9 cellular contexts compared by ENCODE assay signal in the genomic region with DNA sequence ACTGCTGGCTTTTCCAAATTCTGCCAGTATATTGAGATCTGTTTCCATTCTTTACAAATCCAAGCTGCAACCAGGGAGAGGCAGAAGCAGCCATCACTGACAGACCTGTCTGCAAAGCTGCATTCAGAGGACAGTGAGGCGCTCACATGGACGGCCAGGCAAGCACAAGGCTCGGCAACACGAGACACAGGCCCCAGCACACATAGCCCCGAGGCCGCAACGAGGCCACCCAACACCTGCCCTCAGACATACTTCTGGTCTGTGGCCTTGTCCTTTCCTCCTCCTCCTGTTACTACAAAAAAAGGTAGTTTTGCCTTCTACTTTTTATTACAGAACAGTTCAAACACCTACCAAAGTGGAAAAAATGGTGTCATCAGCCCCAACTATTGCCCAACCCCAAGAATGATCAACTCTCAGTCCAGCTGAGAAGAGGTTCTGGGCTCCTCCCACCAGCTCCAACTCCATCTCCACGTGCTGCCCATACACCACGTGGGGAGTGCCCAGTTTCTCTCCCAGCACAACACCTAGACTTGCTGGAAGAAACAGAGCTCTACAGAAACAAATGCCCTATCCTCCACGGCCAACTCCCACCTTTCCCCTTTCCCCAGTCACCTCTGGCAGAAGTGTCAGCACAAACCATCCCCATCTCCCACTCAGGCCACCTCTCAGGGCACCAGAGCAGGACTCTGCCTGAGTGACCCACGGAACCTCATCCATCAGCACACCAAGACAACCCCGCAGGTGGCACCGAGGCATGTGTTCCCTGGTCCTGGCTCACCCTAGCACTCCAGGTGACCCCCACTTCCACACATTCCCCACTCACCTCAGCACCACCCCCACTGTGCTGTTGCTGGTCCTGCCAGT. TPM values are rescaled to one million over a fixed set of nuclear protein-coding genes. Genes with fewer than 3 reads are reported as not detected.
DNase-seq lines count a peak whose midpoint lies in the region; ATAC-seq and TF ChIP-seq lines count a peak whose summit lies in the region.
"Had no signal": no experiment of that assay in that cellular context is flagged by ENCODE, and none has a peak within 500 bp of the region (broad histone marks: within the 10 kb centered on the region; RNA-seq: fewer than 3 reads in every experiment).

No MANE protein-coding gene starts in this region.

- ATAC-seq in CD4-positive, CD25-positive, alpha-beta regulatory T cell (ENCODE audit: low read depth in 2 of 2): no peak
- ATAC-seq in GM21381 (IDR thresholded peaks at IDR 0.05; ENCODE audit: unreplicated experiment) (no peak), GM21786 (IDR thresholded peaks at IDR 0.05; ENCODE audit: unreplicated experiment) (no peak)

- no peak overlapping the region for H2AFZ ChIP-seq in Loucy (ENCODE audit: low read length)
- H2AFZ ChIP-seq: PC-9 had no signal

- no peaks in the 10 kb centered on the region for H3K27me3 ChIP-seq in CD4-positive, CD25-positive, alpha-beta regulatory T cell (ENCODE audit: control insufficient read depth, insufficient read depth, low read length)
- H3K27me3 ChIP-seq in Loucy (ENCODE audit: insufficient read depth, low read length, poor library complexity, severe bottlenecking): no peaks in the 10 kb centered on the region

- peaks cover 84% of the 10 kb centered on the region for H3K36me3 ChIP-seq in CD4-positive, CD25-positive, alpha-beta regulatory T cell (ENCODE audit: control insufficient read depth, insufficient read depth, low read length)
- peaks cover 77% of the 10 kb centered on the region for H3K36me3 ChIP-seq in Loucy (ENCODE audit: insufficient read depth, low read length)

- no peak overlapping the region for H3K4me3 ChIP-seq in CD4-positive, CD25-positive, alpha-beta regulatory T cell (ENCODE audit: low read depth, low read length)
- peak overlapping the region; percentile 13 for H3K4me3 ChIP-seq in Loucy (ENCODE audit: low read length, poor library complexity, severe bottlenecking)
- no peak overlapping the region for H3K4me3 ChIP-seq in coronary artery
- H3K4me3 ChIP-seq: PC-9 had no signal

- peak overlapping the region in 2 of 4 donors; percentile 32 to 49 for H3K4me3 Mint-ChIP-seq in CD4-positive, CD25-positive, alpha-beta regulatory T cell
- peak overlapping the region; percentile 22 for H3K4me3 Mint-ChIP-seq in neural crest cell

- TF ChIP-seq CTCF in Loucy (conservative IDR thresholded peaks at IDR 0.05; ENCODE audit: low read length) (no peak), coronary artery (IDR thresholded peaks at IDR 0.05) (no peak), neural crest cell (conservative IDR thresholded peaks at IDR 0.05) (no peak)

- H3F3A ChIP-seq in Loucy (ENCODE audit: low read depth): no peaks in the 10 kb centered on the region

- peaks cover 16% of the 10 kb centered on the region for H3K4me1 ChIP-seq in CD4-positive, CD25-positive, alpha-beta regulatory T cell (ENCODE audit: control insufficient read depth, insufficient read depth, low read length, poor library complexity, severe bottlenecking)
- peaks cover 58% of the 10 kb centered on the region for H3K4me1 ChIP-seq in Loucy (ENCODE audit: insufficient read depth, low read length, poor library complexity, severe bottlenecking)

- no peak overlapping the region for H3K9ac ChIP-seq in Loucy (ENCODE audit: low read depth, low read length, poor library complexity, severe bottlenecking)

- peaks cover 86% of the 10 kb centered on the region for H4K20me1 ChIP-seq in Loucy (ENCODE audit: insufficient read depth, low read length, poor library complexity, severe bottlenecking)

- H3K9me3 Mint-ChIP-seq in CD4-positive, CD25-positive, alpha-beta regulatory T cell: no peaks in the 10 kb centered on the region
- H3K9me3 Mint-ChIP-seq in neural crest cell: no peaks in the 10 kb centered on the region

- DNase-seq in CD4-positive, CD25-positive, alpha-beta regulatory T cell: no peak
- DNase-seq in coronary artery (ENCODE audit: low spot score): peak; percentile 46
- no peak for DNase-seq in neural crest cell (ENCODE audit: low read depth, low spot score)
- DNase-seq in stimulated activated CD4-positive, alpha-beta T cell treated with anti-CD3 and anti-CD28 coated beads, Interleukin-12 subunit alpha, Interleukin-12 subunit beta, amount 100 ng/mL, for 4 hours: no peak
- DNase-seq: PC-9; stimulated activated CD4-positive, alpha-beta T cell treated with anti-CD3 and anti-CD28 coated beads, Interleukin-1b, Interleukin-23, amount 100 ng/mL, for 48 hours had no signal

- peaks cover 97% of the 10 kb centered on the region for H3K79me2 ChIP-seq in Loucy (ENCODE audit: insufficient read depth, low read length)

- no peaks in the 10 kb centered on the region for H3K27me3 Mint-ChIP-seq in CD4-positive, CD25-positive, alpha-beta regulatory T cell
- no peaks in the 10 kb centered on the region for H3K27me3 Mint-ChIP-seq in neural crest cell (ENCODE audit: low read depth)

- no peaks in the 10 kb centered on the region for H3K9me3 ChIP-seq in CD4-positive, CD25-positive, alpha-beta regulatory T cell (ENCODE audit: control insufficient read depth in 2 of 2, low read length in 2 of 2)
- no peaks in the 10 kb centered on the region for H3K9me3 ChIP-seq in Loucy (ENCODE audit: insufficient read depth, low read depth, low read length)

- peaks cover 68% of the 10 kb centered on the region for H3K36me3 Mint-ChIP-seq in CD4-positive, CD25-positive, alpha-beta regulatory T cell
- peaks cover 25% of the 10 kb centered on the region for H3K36me3 Mint-ChIP-seq in neural crest cell (ENCODE audit: low read depth)

- H3K4me2 ChIP-seq in Loucy (ENCODE audit: low read depth, low read length, poor library complexity, severe bottlenecking): peak overlapping the region; percentile 94
- H3K4me2 ChIP-seq: PC-9 had no signal

- H3K27ac Mint-ChIP-seq in CD4-positive, CD25-positive, alpha-beta regulatory T cell: peak overlapping the region in 2 of 3 donors; percentile 42 to 60
- peak overlapping the region; percentile 88 for H3K27ac Mint-ChIP-seq in neural crest cell (ENCODE audit: unreplicated experiment)

- H3K9me2 ChIP-seq in Loucy (replicated peaks; ENCODE audit: low read depth, low read length): no peaks in the 10 kb centered on the region

- no peak overlapping the region for H3K27ac ChIP-seq in CD4-positive, CD25-positive, alpha-beta regulatory T cell (ENCODE audit: insufficient read depth, low read length, poor library complexity, severe bottlenecking)
- H3K27ac ChIP-seq in coronary artery: no peak overlapping the region
- H3K27ac ChIP-seq: PC-9 had no signal

- peaks cover 18 to 59% (median 48%) of the 10 kb centered on the region in 4 donors for H3K4me1 Mint-ChIP-seq in CD4-positive, CD25-positive, alpha-beta regulatory T cell
- peaks cover 18% of the 10 kb centered on the region for H3K4me1 Mint-ChIP-seq in neural crest cell

RNA-seq across cellular contexts. Expression of gene ZXDC, which starts 7.4 kb away (rescaled TPM):
- total RNA-seq in CD4-positive, CD25-positive, alpha-beta regulatory T cell: 59.8 TPM
- 10 to 100 TPM; 11.4 to 16.3 (median 12.4) TPM for polyA plus RNA-seq in CD4-positive, CD25-positive, alpha-beta regulatory T cell
- total RNA-seq in neural crest cell: 34.3 and 34.7 TPM in 2 replicates

RNA-seq across cellular contexts. Expression of gene UROC1, which starts 49.3 kb away (rescaled TPM):
- total RNA-seq in CD4-positive, CD25-positive, alpha-beta regulatory T cell: not detected
- not detected for polyA plus RNA-seq in CD4-positive, CD25-positive, alpha-beta regulatory T cell
- not detected in 2 replicates for total RNA-seq in neural crest cell
- total RNA-seq: PC-9 had no signal

RNA-seq across cellular contexts. Expression of gene CHST13, which starts 55.7 kb away (rescaled TPM):
- total RNA-seq in CD4-positive, CD25-positive, alpha-beta regulatory T cell: not detected
- not detected for polyA plus RNA-seq in CD4-positive, CD25-positive, alpha-beta regulatory T cell
- 0.19 TPM in 1 of 2 replicates, not detected in the other for total RNA-seq in neural crest cell
